Comparison of ENCODE assay signal across 9 cellular contexts in genomic region chr2:64586883-64587481, GRCh38.
DNase-seq lines count a peak whose midpoint lies in the region; ATAC-seq, FAIRE-seq and TF ChIP-seq lines count a peak whose summit lies in the region.
"Had no signal": no experiment of that assay in that cellular context is flagged by ENCODE, and none has a peak within 500 bp of the region (broad histone marks: within the 10 kb centered on the region; RNA-seq: fewer than 3 reads in every experiment).

No MANE protein-coding gene starts in this region.

- peaks cover 2% of the 10 kb centered on the region for H3K36me3 ChIP-seq in bronchial epithelial cell (ENCODE audit: control insufficient read depth, insufficient read depth, low read length)
- H3K36me3 ChIP-seq in transverse colon, result peaks cover 0 to 38% (median 7%) of the 10 kb centered on the region in 4 donors

- intact Hi-C loops in transverse colon (cut with DNase I; ENCODE audit: low total_unique reads), result no loop called here

- ATAC-seq in HG02884 (IDR thresholded peaks at IDR 0.05; ENCODE audit: unreplicated experiment) (no peak), HG03045 (IDR thresholded peaks at IDR 0.05; ENCODE audit: unreplicated experiment) (no peak)

- TF ChIP-seq CTCF in bronchial epithelial cell (IDR thresholded peaks at IDR 0.05; ENCODE audit: insufficient read depth, low read length, severe bottlenecking) (peak; percentile 62), transverse colon (IDR thresholded peaks at IDR 0.05) (peak; percentile 50 to 67 (median 59))

- H3K4me3 ChIP-seq in bronchial epithelial cell (ENCODE audit: low read depth, low read length), result no peak overlapping the region
- no peak overlapping the region for H3K4me3 ChIP-seq in transverse colon

- FAIRE-seq in GM12892 (lab: Jason Lieb, UNC) (peak; percentile 83), bronchial epithelial cell (lab: Jason Lieb, UNC) (no peak)

- TF ChIP-seq POLR2A in GM12892 (IDR thresholded peaks at IDR 0.05; ENCODE audit: low read depth, low read length) (no peak), transverse colon (IDR thresholded peaks at IDR 0.05) (no peak)

- H3K9me3 ChIP-seq in transverse colon, result no peaks in the 10 kb centered on the region

- no peaks in the 10 kb centered on the region for H3K27me3 ChIP-seq in bronchial epithelial cell (ENCODE audit: control insufficient read depth, insufficient read depth, low read length)
- no peaks in the 10 kb centered on the region for H3K27me3 ChIP-seq in transverse colon

- no peak overlapping the region for H3K27ac ChIP-seq in transverse colon
- H3K27ac ChIP-seq: epithelial cell of prostate had no signal

- WGBS in transverse colon (ENCODE audit: low coverage in 1 of 2), 2 donors, result 57 to 67% methylated on average over 6 of the region's 6 CpGs

- peak; percentile 72 for DNase-seq in AG20443 (ENCODE audit: low spot score)
- DNase-seq in GM12892 (ENCODE audit: insufficient read length), result no peak
- DNase-seq in NCI-H748 (lab: John Stamatoyannopoulos, UW; ENCODE audit: unreplicated experiment), result peak; percentile 34
- DNase-seq in bronchial epithelial cell (ENCODE audit: low read depth), result peak; percentile 64
- DNase-seq in kidney glomerular epithelial cell (lab: John Stamatoyannopoulos, UW), result peak; percentile 80
- DNase-seq in transverse colon, result no peak

- no peak for TF ChIP-seq EP300 in transverse colon (IDR thresholded peaks at IDR 0.05; ENCODE audit: low read depth)

- in situ Hi-C loops in transverse colon (cut with MboI; ENCODE audit: low pct_ligation_motif_present in 1 of 4, low pct_unique_long_range_greater_than_20kb in 1 of 4, low sequenced_read_pairs in 3 of 4), result no loop called here

- peaks cover 0 to 7% (median 0%) of the 10 kb centered on the region in 4 donors for H3K4me1 ChIP-seq in transverse colon

Comparison
In these comparisons a context has a peak if more than half of its experiments do, and no peak if none do; other contexts are left out.
1. DNase-seq: peak in AG20443 (single experiment), NCI-H748 (single experiment), bronchial epithelial cell (single experiment) and kidney glomerular epithelial cell (single experiment); none in GM12892 (single experiment) and transverse colon (single experiment).